In genomic region chr3:48852151-48852550, GRCh38 we compare ENCODE assay signal across 13 cellular contexts. TPM values are rescaled to one million over a fixed set of nuclear protein-coding genes. Genes with fewer than 3 reads are reported as not detected.
A peak's percentile ranks its signal among the peaks of the same experiment; 100 is the strongest.
DNase-seq lines count a peak whose midpoint lies in the region; ATAC-seq and TF ChIP-seq lines count a peak whose summit lies in the region.
"Had no signal": no experiment of that assay in that cellular context is flagged by ENCODE, and none has a peak within 500 bp of the region (broad histone marks: within the 10 kb centered on the region; RNA-seq: fewer than 3 reads in every experiment).

No MANE protein-coding gene starts in this region.

- H3K36me3 Mint-ChIP-seq in activated naive CD8-positive, alpha-beta T cell treated with anti-CD3 and anti-CD28 coated beads, Interleukin-2, amount 10 ng/mL, durations not matched to agents 7 days and 5 days: peaks cover 7% of the 10 kb centered on the region
- H3K36me3 Mint-ChIP-seq in activated naive CD8-positive, alpha-beta T cell treated with anti-CD3 and anti-CD28 coated beads, Interleukin-2, amount 50 U/mL, for 24 hours (ENCODE audit: low read depth): no peaks in the 10 kb centered on the region
- peaks cover 0 to 3% of the 10 kb centered on the region in 2 donors for H3K36me3 Mint-ChIP-seq in activated T-cell treated with anti-CD3 and anti-CD28 coated beads, Interleukin-2, amount 50 U/mL, for 72 hours (ENCODE audit: insufficient read depth in 2 of 2)

- no peaks in the 10 kb centered on the region for H3K79me2 ChIP-seq in neural cell (replicated peaks; ENCODE audit: insufficient read depth, low read length)

- H3K27ac ChIP-seq in angular gyrus (ENCODE audit: low read depth, low read length): peak overlapping the region; percentile 37
- peak overlapping the region; percentile 76 for H3K27ac ChIP-seq in neural cell (ENCODE audit: low read length)

- H3K4me3 Mint-ChIP-seq in activated naive CD8-positive, alpha-beta T cell treated with anti-CD3 and anti-CD28 coated beads, Interleukin-2, amount 10 ng/mL, durations not matched to agents 7 days and 5 days: no peak overlapping the region
- no peak overlapping the region for H3K4me3 Mint-ChIP-seq in activated naive CD8-positive, alpha-beta T cell treated with anti-CD3 and anti-CD28 coated beads, Interleukin-2, amount 50 U/mL, for 24 hours
- H3K4me3 Mint-ChIP-seq in activated T-cell treated with anti-CD3 and anti-CD28 coated beads, Interleukin-2, amount 50 U/mL, for 72 hours: no peak overlapping the region

- H3K4me3 ChIP-seq in neural cell (ENCODE audit: low read length): peak overlapping the region; percentile 52
- no peak overlapping the region for H3K4me3 ChIP-seq in H7 (ENCODE audit: insufficient read depth, low read depth, low read length)

- H3K27me3 Mint-ChIP-seq in activated naive CD8-positive, alpha-beta T cell treated with anti-CD3 and anti-CD28 coated beads, Interleukin-2, amount 10 ng/mL, durations not matched to agents 7 days and 5 days: no peaks in the 10 kb centered on the region
- H3K27me3 Mint-ChIP-seq in activated naive CD8-positive, alpha-beta T cell treated with anti-CD3 and anti-CD28 coated beads, Interleukin-2, amount 50 U/mL, for 24 hours: no peaks in the 10 kb centered on the region
- H3K27me3 Mint-ChIP-seq in activated T-cell treated with anti-CD3 and anti-CD28 coated beads, Interleukin-2, amount 50 U/mL, for 72 hours (ENCODE audit: low read depth): no peaks in the 10 kb centered on the region
- H3K27me3 Mint-ChIP-seq: CD4-positive, CD25-positive, alpha-beta regulatory T cell had no signal

- H4K20me1 ChIP-seq in neural cell (ENCODE audit: insufficient read depth): no peaks in the 10 kb centered on the region

- H3K9me3 Mint-ChIP-seq in activated naive CD8-positive, alpha-beta T cell treated with anti-CD3 and anti-CD28 coated beads, Interleukin-2, amount 10 ng/mL, durations not matched to agents 7 days and 5 days: no peaks in the 10 kb centered on the region
- H3K9me3 Mint-ChIP-seq in activated naive CD8-positive, alpha-beta T cell treated with anti-CD3 and anti-CD28 coated beads, Interleukin-2, amount 50 U/mL, for 24 hours: no peaks in the 10 kb centered on the region
- H3K9me3 Mint-ChIP-seq in activated T-cell treated with anti-CD3 and anti-CD28 coated beads, Interleukin-2, amount 50 U/mL, for 72 hours: no peaks in the 10 kb centered on the region
- H3K9me3 Mint-ChIP-seq: CD4-positive, CD25-positive, alpha-beta regulatory T cell had no signal

- H3K9me2 ChIP-seq in neural cell (ENCODE audit: insufficient read depth, low read length): no peaks in the 10 kb centered on the region

- H3K4me1 Mint-ChIP-seq in activated naive CD8-positive, alpha-beta T cell treated with anti-CD3 and anti-CD28 coated beads, Interleukin-2, amount 10 ng/mL, durations not matched to agents 7 days and 5 days: peaks cover 6% of the 10 kb centered on the region
- peaks cover 7% of the 10 kb centered on the region for H3K4me1 Mint-ChIP-seq in activated naive CD8-positive, alpha-beta T cell treated with anti-CD3 and anti-CD28 coated beads, Interleukin-2, amount 50 U/mL, for 24 hours
- H3K4me1 Mint-ChIP-seq in activated T-cell treated with anti-CD3 and anti-CD28 coated beads, Interleukin-2, amount 50 U/mL, for 72 hours (ENCODE audit: low read depth): peaks cover 9% of the 10 kb centered on the region

- H3F3A ChIP-seq in neural cell (ENCODE audit: insufficient read depth, low read length, poor library complexity, severe bottlenecking): no peaks in the 10 kb centered on the region

- peak overlapping the region; percentile 53 for H3K9ac ChIP-seq in neural cell (ENCODE audit: low read length)

- POLR2A ChIA-PET in activated naive CD8-positive, alpha-beta T cell treated with anti-CD3 and anti-CD28 coated beads, Interleukin-2, amount 10 ng/mL, durations not matched to agents 7 days and 5 days (lab: Charles Lee): no interaction called here

- H3K9me3 ChIP-seq in neural cell (ENCODE audit: low read length): no peaks in the 10 kb centered on the region

- no peak overlapping the region for H3K27ac Mint-ChIP-seq in activated naive CD8-positive, alpha-beta T cell treated with anti-CD3 and anti-CD28 coated beads, Interleukin-2, amount 10 ng/mL, durations not matched to agents 7 days and 5 days
- no peak overlapping the region for H3K27ac Mint-ChIP-seq in activated naive CD8-positive, alpha-beta T cell treated with anti-CD3 and anti-CD28 coated beads, Interleukin-2, amount 50 U/mL, for 24 hours
- H3K27ac Mint-ChIP-seq in activated T-cell treated with anti-CD3 and anti-CD28 coated beads, Interleukin-2, amount 50 U/mL, for 72 hours: no peak overlapping the region

- DNase-seq in activated naive CD8-positive, alpha-beta T cell treated with anti-CD3 and anti-CD28 coated beads, Interleukin-2, amount 10 ng/mL, durations not matched to agents 7 days and 5 days: peak; percentile 15
- no peak for DNase-seq in activated naive CD8-positive, alpha-beta T cell treated with anti-CD3 and anti-CD28 coated beads, Interleukin-2, amount 50 U/mL, for 24 hours
- no peak for DNase-seq in NCI-H1436 treated with DMSO at 0.1 percent for 48 hours (lab: John Stamatoyannopoulos, UW)
- no peak for DNase-seq in H7
- DNase-seq in activated T-cell treated with anti-CD3 and anti-CD28 coated beads, Interleukin-2, amount 50 U/mL, for 72 hours: no peak
- DNase-seq: CD4-positive, CD25-positive, alpha-beta regulatory T cell; GOT3; MM.1S; NCI-H1436 had no signal

- H3K36me3 ChIP-seq in neural cell (ENCODE audit: insufficient read depth, low read length): no peaks in the 10 kb centered on the region
- H3K36me3 ChIP-seq in H7 (replicated peaks; ENCODE audit: control insufficient read depth, insufficient read depth, low read length): no peaks in the 10 kb centered on the region

- no peak for TF ChIP-seq CTCF in neural cell (IDR thresholded peaks at IDR 0.05; ENCODE audit: poor library complexity, severe bottlenecking)

- no peak for TF ChIP-seq RAD21 in neural cell (conservative IDR thresholded peaks at IDR 0.05)

- H2AFZ ChIP-seq in neural cell (ENCODE audit: low read depth, low read length): no peak overlapping the region

- H3K27me3 ChIP-seq in neural cell (ENCODE audit: insufficient read depth, low read depth, low read length): no peaks in the 10 kb centered on the region
- H3K27me3 ChIP-seq in H7 (ENCODE audit: control insufficient read depth, insufficient read depth, low read length): no peaks in the 10 kb centered on the region

- no peak for TF ChIP-seq EP300 in neural cell (conservative IDR thresholded peaks at IDR 0.05; ENCODE audit: poor library complexity, severe bottlenecking)

- no peak for ATAC-seq in activated naive CD8-positive, alpha-beta T cell treated with anti-CD3 and anti-CD28 coated beads, Interleukin-2, amount 10 ng/mL, durations not matched to agents 7 days and 5 days (ENCODE audit: low read depth)
- no peak for ATAC-seq in activated naive CD8-positive, alpha-beta T cell treated with anti-CD3 and anti-CD28 coated beads, Interleukin-2, amount 50 U/mL, for 24 hours
- ATAC-seq in HG02798 (IDR thresholded peaks at IDR 0.05; ENCODE audit: poor library complexity, unreplicated experiment): no peak
- no peak for ATAC-seq in activated T-cell treated with anti-CD3 and anti-CD28 coated beads, Interleukin-2, amount 50 U/mL, for 72 hours (replicated peaks in 1 of 2)
- ATAC-seq: HepG2 had no signal

- H3K4me2 ChIP-seq in neural cell (ENCODE audit: low read length): peak overlapping the region; percentile 68

TF ChIP-seq in neural cell, 6 proteins besides CTCF, POLR2A, EP300 and RAD21:
- TF ChIP-seq SMC3 (conservative IDR thresholded peaks at IDR 0.05; ENCODE audit: poor library complexity): no peak
- TF ChIP-seq MXI1 (conservative IDR thresholded peaks at IDR 0.05; ENCODE audit: poor library complexity, severe bottlenecking): no peak
- no peak for TF ChIP-seq POLR2AphosphoS5 (IDR thresholded peaks at IDR 0.05)
- TF ChIP-seq, protein P1, sequence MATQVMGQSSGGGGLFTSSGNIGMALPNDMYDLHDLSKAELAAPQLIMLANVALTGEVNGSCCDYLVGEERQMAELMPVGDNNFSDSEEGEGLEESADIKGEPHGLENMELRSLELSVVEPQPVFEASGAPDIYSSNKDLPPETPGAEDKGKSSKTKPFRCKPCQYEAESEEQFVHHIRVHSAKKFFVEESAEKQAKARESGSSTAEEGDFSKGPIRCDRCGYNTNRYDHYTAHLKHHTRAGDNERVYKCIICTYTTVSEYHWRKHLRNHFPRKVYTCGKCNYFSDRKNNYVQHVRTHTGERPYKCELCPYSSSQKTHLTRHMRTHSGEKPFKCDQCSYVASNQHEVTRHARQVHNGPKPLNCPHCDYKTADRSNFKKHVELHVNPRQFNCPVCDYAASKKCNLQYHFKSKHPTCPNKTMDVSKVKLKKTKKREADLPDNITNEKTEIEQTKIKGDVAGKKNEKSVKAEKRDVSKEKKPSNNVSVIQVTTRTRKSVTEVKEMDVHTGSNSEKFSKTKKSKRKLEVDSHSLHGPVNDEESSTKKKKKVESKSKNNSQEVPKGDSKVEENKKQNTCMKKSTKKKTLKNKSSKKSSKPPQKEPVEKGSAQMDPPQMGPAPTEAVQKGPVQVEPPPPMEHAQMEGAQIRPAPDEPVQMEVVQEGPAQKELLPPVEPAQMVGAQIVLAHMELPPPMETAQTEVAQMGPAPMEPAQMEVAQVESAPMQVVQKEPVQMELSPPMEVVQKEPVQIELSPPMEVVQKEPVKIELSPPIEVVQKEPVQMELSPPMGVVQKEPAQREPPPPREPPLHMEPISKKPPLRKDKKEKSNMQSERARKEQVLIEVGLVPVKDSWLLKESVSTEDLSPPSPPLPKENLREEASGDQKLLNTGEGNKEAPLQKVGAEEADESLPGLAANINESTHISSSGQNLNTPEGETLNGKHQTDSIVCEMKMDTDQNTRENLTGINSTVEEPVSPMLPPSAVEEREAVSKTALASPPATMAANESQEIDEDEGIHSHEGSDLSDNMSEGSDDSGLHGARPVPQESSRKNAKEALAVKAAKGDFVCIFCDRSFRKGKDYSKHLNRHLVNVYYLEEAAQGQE (IDR thresholded peaks at IDR 0.05; ENCODE audit: borderline replicate concordance): no peak
- no peak for TF ChIP-seq EZH2 (IDR thresholded peaks at IDR 0.05; ENCODE audit: borderline replicate concordance, insufficient read depth, low read length, poor library complexity, severe bottlenecking)
- no peak for TF ChIP-seq TAF1 (IDR thresholded peaks at IDR 0.05; ENCODE audit: low read depth)

RNA-seq across cellular contexts. Expression of gene PRKAR2A, which starts 4.5 kb away (rescaled TPM):
- total RNA-seq in activated naive CD8-positive, alpha-beta T cell treated with anti-CD3 and anti-CD28 coated beads, Interleukin-2, amount 10 ng/mL, durations not matched to agents 7 days and 5 days: 10 to 100 TPM; 37.0 to 37.6 TPM
- 23.8 and 26.1 TPM in 2 replicates for polyA plus RNA-seq in neural cell
- polyA minus RNA-seq in neural cell: 62.3 and 63.5 TPM in 2 replicates
- total RNA-seq in H7 (2014; rRNA removed; shearing (Covaris generic)): 29.3 and 40.8 TPM in 2 replicates
- total RNA-seq in activated T-cell treated with anti-CD3 and anti-CD28 coated beads, Interleukin-2, amount 50 U/mL, for 72 hours: 10 to 100 TPM; 23.0 to 35.7 TPM

RNA-seq across cellular contexts. Expression of gene SLC25A20, which starts 46.5 kb away (rescaled TPM):
- total RNA-seq in activated naive CD8-positive, alpha-beta T cell treated with anti-CD3 and anti-CD28 coated beads, Interleukin-2, amount 10 ng/mL, durations not matched to agents 7 days and 5 days: 10 to 100 TPM; 27.5 to 28.3 TPM
- polyA plus RNA-seq in neural cell: 1.5 and 7.1 TPM in 2 replicates
- 2.1 and 2.2 TPM in 2 replicates for polyA minus RNA-seq in neural cell
- 14.6 and 18.4 TPM in 2 replicates for total RNA-seq in H7 (2014; rRNA removed; shearing (Covaris generic))
- total RNA-seq in activated T-cell treated with anti-CD3 and anti-CD28 coated beads, Interleukin-2, amount 50 U/mL, for 72 hours: 10 to 100 TPM; 23.6 to 29.3 TPM
